In genomic region chr3:175485436-175485835, GRCh38 we compare ENCODE assay signal across 23 cellular contexts.
"Had no signal": no experiment of that assay in that cellular context is flagged by ENCODE, and none has a peak within 500 bp of the region (broad histone marks: within the 10 kb centered on the region; RNA-seq: fewer than 3 reads in every experiment).

No MANE protein-coding gene starts in this region.

- H3K27me3 ChIP-seq: gastrocnemius medialis, hepatocyte, spleen, testis, transverse colon had no signal

- FAIRE-seq: colon, endometrium, keratinocyte had no signal

- H3K4me2 ChIP-seq: hepatocyte had no signal

- H3K36me3 ChIP-seq: gastrocnemius medialis, spleen, transverse colon had no signal

- H3K4me3 ChIP-seq: gastrocnemius medialis, hepatocyte, spleen, testis, transverse colon had no signal

- H2AFZ ChIP-seq: hepatocyte had no signal

- ATAC-seq: activated CD8-positive, alpha-beta T cell treated with anti-CD3 and anti-CD28 coated beads for 36 hours; activated naive CD4-positive, alpha-beta T cell treated with anti-CD3 and anti-CD28 coated beads, Interleukin-2, amount 50 U/mL, for 72 hours; activated T-cell treated with anti-CD3 and anti-CD28 coated beads, Interleukin-2, amount 50 U/mL, for 4 hours; activated T-helper 17 cell treated with anti-CD3 and anti-CD28 coated beads, Interleukin-2, amount 50 U/mL, for 72 hours; gastrocnemius medialis; left cardiac atrium; naive thymus-derived CD8-positive, alpha-beta T cell; right cardiac atrium; WTC11 had no signal

- H3K79me2 ChIP-seq: hepatocyte had no signal

- H3K27ac ChIP-seq: gastrocnemius medialis, hepatocyte, spleen, testis, transverse colon had no signal

- H3K4me1 ChIP-seq: gastrocnemius medialis, spleen, testis, transverse colon had no signal

- H3K9me3 ChIP-seq: gastrocnemius medialis, spleen, testis, transverse colon had no signal

- DNase-seq: activated CD4-positive, alpha-beta T cell treated with anti-CD3 and anti-CD28 coated beads for 1 hour; activated CD4-positive, alpha-beta T cell treated with anti-CD3 and anti-CD28 coated beads, Interleukin-2, amount 50 U/mL, for 1 hour; activated CD8-positive, alpha-beta T cell treated with anti-CD3 and anti-CD28 coated beads for 36 hours; activated gamma-delta T cell treated with Interleukin-2 at 50 U/mL for 16 hours; activated T-cell treated with anti-CD3 and anti-CD28 coated beads, Interleukin-2, amount 50 U/mL, for 4 hours; dermis blood vessel endothelial cell; effector CD4-positive, alpha-beta T cell; gastrocnemius medialis; left cardiac atrium; naive thymus-derived CD8-positive, alpha-beta T cell; posterior cingulate gyrus; right cardiac atrium; spleen; stimulated activated naive CD4-positive, alpha-beta T cell; testis; transverse colon had no signal
